21 cellular contexts compared by ENCODE assay signal in the genomic region with DNA sequence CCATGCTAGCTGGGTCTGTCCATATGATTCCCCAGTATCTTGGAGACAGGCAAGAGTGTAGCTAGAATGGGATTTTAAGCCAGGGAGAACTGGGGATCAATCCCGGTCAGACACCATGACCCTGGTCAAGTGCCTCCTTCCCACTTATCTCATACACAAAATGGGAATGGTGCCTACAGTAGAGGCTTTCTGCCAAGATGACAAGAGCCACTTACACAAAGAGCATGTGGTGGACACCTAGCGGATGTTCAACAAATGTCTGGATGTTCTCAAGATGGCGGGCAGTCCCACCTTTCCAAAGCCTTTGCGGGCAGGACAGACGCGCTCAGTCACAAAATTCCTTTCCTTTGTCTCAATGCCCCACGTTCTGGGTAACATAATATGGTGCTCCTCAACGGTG.
"Had no signal": no experiment of that assay in that cellular context is flagged by ENCODE, and none has a peak within 500 bp of the region (broad histone marks: within the 10 kb centered on the region; RNA-seq: fewer than 3 reads in every experiment).

No MANE protein-coding gene starts in this region.

- H3K9me3 ChIP-seq: esophagus squamous epithelium, gastroesophageal sphincter, neutrophil, psoas muscle, sigmoid colon, suprapubic skin, tibial nerve, upper lobe of right lung, vagina had no signal

- H3K27ac ChIP-seq: gastroesophageal sphincter, hepatocyte, neutrophil, sigmoid colon, suprapubic skin, tibial nerve, upper lobe of right lung, vagina had no signal

- H3K9me3 Mint-ChIP-seq: naive thymus-derived CD8-positive, alpha-beta T cell had no signal

- DNase-seq: esophagus squamous epithelium; foreskin fibroblast; glutamatergic neuron; kidney; mammary epithelial cell; naive thymus-derived CD8-positive, alpha-beta T cell; psoas muscle; retina; sigmoid colon; small intestine; stimulated activated CD4-positive, alpha-beta T cell treated with anti-CD3 and anti-CD28 coated beads, Interleukin-12 subunit alpha, Interleukin-12 subunit beta, amount 100 ng/mL, for 4 hours; stimulated activated CD4-positive, alpha-beta T cell treated with anti-CD3 and anti-CD28 coated beads, Interleukin-2, amount 100 ng/mL, for 48 hours; stimulated activated naive CD4-positive, alpha-beta T cell treated with Interleukin-2 at 50 U/mL for 16 hours; upper lobe of right lung had no signal

- H3K27me3 ChIP-seq: esophagus squamous epithelium, gastroesophageal sphincter, hepatocyte, neutrophil, sigmoid colon, suprapubic skin, tibial nerve, upper lobe of right lung, vagina had no signal

- H3K4me3 Mint-ChIP-seq: naive thymus-derived CD8-positive, alpha-beta T cell had no signal

- H3K4me3 ChIP-seq: esophagus squamous epithelium, gastroesophageal sphincter, hepatocyte, psoas muscle, sigmoid colon, suprapubic skin, tibial nerve, upper lobe of right lung, vagina had no signal

- ATAC-seq: left colon; naive thymus-derived CD8-positive, alpha-beta T cell had no signal

- H3K4me1 ChIP-seq: esophagus squamous epithelium, gastroesophageal sphincter, sigmoid colon, suprapubic skin, tibial nerve, upper lobe of right lung, vagina had no signal

- H3K36me3 ChIP-seq: esophagus squamous epithelium, gastroesophageal sphincter, neutrophil, sigmoid colon, suprapubic skin, tibial nerve, upper lobe of right lung, vagina had no signal

- H3K36me3 Mint-ChIP-seq: naive thymus-derived CD8-positive, alpha-beta T cell had no signal

- H3K27ac Mint-ChIP-seq: naive thymus-derived CD8-positive, alpha-beta T cell had no signal

- H3K4me1 Mint-ChIP-seq: naive thymus-derived CD8-positive, alpha-beta T cell had no signal
